ENCODE assay signal across 10 cellular contexts in genomic region chr20:37521091-37521771, GRCh38. TPM values are rescaled to one million over a fixed set of nuclear protein-coding genes. Genes with fewer than 3 reads are reported as not detected.
DNase-seq lines count a peak whose midpoint lies in the region; ATAC-seq and TF ChIP-seq lines count a peak whose summit lies in the region.
"Had no signal": no experiment of that assay in that cellular context is flagged by ENCODE, and none has a peak within 500 bp of the region (broad histone marks: within the 10 kb centered on the region; RNA-seq: fewer than 3 reads in every experiment).

NNAT (plus strand) TSS chr20:37521250; CDS start chr20:37521332, 82 bp downstream.

- H3K27ac ChIP-seq in SJSA1 (peak within 1 kb of the TSS; percentile 84; the same call in 1 of the 2 replicates), A673 (ENCODE audit: low read depth, low read length, poor library complexity, severe bottlenecking) (no peak within 1 kb of the TSS)

- no peak within 1 kb of the TSS for H3K4me3 ChIP-seq in SJSA1
- peak within 1 kb of the TSS; percentile 4 for H3K4me3 ChIP-seq in epithelial cell of esophagus (ENCODE audit: low read length)
- no peak within 1 kb of the TSS for H3K4me3 ChIP-seq in A673 (ENCODE audit: low read depth, low read length, poor library complexity, severe bottlenecking)

- CTCF ChIA-PET in A673 (lab: Charles Lee), result no interaction called here

- no peak for ATAC-seq in HG02763 (IDR thresholded peaks at IDR 0.05; ENCODE audit: unreplicated experiment)

- BruUV-seq in A673 (replicated peaks; lab: Mats Ljungman, UMichigan), result no TSS peak

- H3K27me3 ChIP-seq in SJSA1 (replicated peaks) (no peaks in the 10 kb centered on the region), A673 (replicated peaks; ENCODE audit: insufficient read depth, low read depth, low read length, poor library complexity) (no peaks in the 10 kb centered on the region)

- H3K4me1 ChIP-seq in SJSA1 (replicated peaks), result peaks cover 70% of the 10 kb centered on the region
- peaks cover 35% of the 10 kb centered on the region for H3K4me1 ChIP-seq in A673 (ENCODE audit: insufficient read depth, low read length, poor library complexity, severe bottlenecking)

- H3K9me3 ChIP-seq in SJSA1 (replicated peaks), result no peaks in the 10 kb centered on the region
- H3K9me3 ChIP-seq in A673 (ENCODE audit: low read depth, low read length, poor library complexity, severe bottlenecking), result no peaks in the 10 kb centered on the region

- POLR2A ChIA-PET in A673 (lab: Charles Lee; ENCODE audit: low non-redundant PET), result no interaction called here

- DNase-seq in D341Med (ENCODE audit: low spot score) (peak; percentile 54), SJSA1 (ENCODE audit: low read depth in 1 of 2, low spot score in 2 of 2) (no peak), epithelial cell of esophagus (ENCODE audit: low read depth) (no peak), occipital lobe (lab: John Stamatoyannopoulos, UW) (no peak), A673 (ENCODE audit: low spot score) (no peak), COLO829 (ENCODE audit: low spot score) (no peak)
- no peak for DNase-seq in stimulated activated CD4-positive, alpha-beta T cell treated with anti-CD3 and anti-CD28 coated beads, Interleukin-2, amount 100 ng/mL, for 24 hours
- DNase-seq: NCI-H1092 treated with DMSO at 0.1 percent for 48 hours; stimulated activated CD4-positive, alpha-beta T cell treated with anti-CD3 and anti-CD28 coated beads, Interleukin-4, amount 100 ng/mL, for 24 hours had no signal

- no peak for TF ChIP-seq CTCF in epithelial cell of esophagus (IDR thresholded peaks at IDR 0.05; ENCODE audit: insufficient read depth, low read depth, low read length, missing control alignments)
- TF ChIP-seq CTCF in A673 (conservative IDR thresholded peaks at IDR 0.05; ENCODE audit: low read depth, low read length), result no peak

- intact Hi-C loops in A673 (cut with micrococcal nuclease; ENCODE audit: unreplicated experiment), result loop anchor here (10.0 kb wide), 1 partner anchor 136 kb away; no protein-coding TSS in a partner anchor

- H3K36me3 ChIP-seq in SJSA1 (peaks cover 66% of the 10 kb centered on the region), A673 (ENCODE audit: insufficient read depth, low read length, poor library complexity, severe bottlenecking) (no peaks in the 10 kb centered on the region)

RNA-seq across cellular contexts. Expression of gene NNAT, which starts in this region (rescaled TPM):
- total RNA-seq in SJSA1 (2014; rRNA removed; shearing (Covaris generic)), result not detected in 2 replicates
- total RNA-seq in occipital lobe (251 TPM), A673 (2021) (not detected in 2 replicates)

Comparison
In these comparisons a context has a peak if more than half of its experiments do, and no peak if none do; other contexts are left out.
1. RNA of gene NNAT (total RNA-seq): 251 TPM in occipital lobe (single experiment); not detected in SJSA1 and not detected in A673; every median in the first group is over 100 times any median in the second.